ENCODE assay signal across 28 cellular contexts in the genomic region with DNA sequence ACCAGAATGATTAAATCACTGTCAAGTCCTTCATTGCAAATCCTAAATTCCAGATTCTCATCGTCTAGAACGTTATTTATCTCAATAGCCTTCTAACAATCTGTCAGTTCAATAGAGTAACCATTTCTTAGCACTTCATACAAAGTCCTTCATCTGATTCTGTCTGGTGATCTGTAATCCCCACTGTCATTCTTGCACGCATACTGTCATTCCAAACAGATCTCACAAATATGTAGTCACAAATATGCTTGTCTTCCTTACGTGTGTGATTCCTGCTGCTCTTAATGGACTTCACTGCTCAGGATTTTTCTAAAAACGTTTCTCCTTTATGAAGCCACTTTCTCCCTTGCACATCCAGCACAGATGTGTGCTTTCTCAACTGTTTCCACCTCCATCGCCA.
"Had no signal": no experiment of that assay in that cellular context is flagged by ENCODE, and none has a peak within 500 bp of the region (broad histone marks: within the 10 kb centered on the region; RNA-seq: fewer than 3 reads in every experiment).

No MANE protein-coding gene starts in this region.

- H3K79me2 ChIP-seq: hepatocyte had no signal

- H3K27me3 ChIP-seq: adrenal gland, gastroesophageal sphincter, hepatocyte, ovary, sigmoid colon, tibial nerve had no signal

- H3K4me3 Mint-ChIP-seq: brain; effector memory CD8-positive, alpha-beta T cell; naive B cell; nephron progenitor cell had no signal

- H3K27ac Mint-ChIP-seq: activated naive CD4-positive, alpha-beta T cell treated with anti-CD3 and anti-CD28 coated beads, Interleukin-2, amount 50 U/mL, for 72 hours; activated T-cell treated with anti-CD3 and anti-CD28 coated beads, Interleukin-2, amount 50 U/mL, for 72 hours; brain; effector memory CD8-positive, alpha-beta T cell; naive B cell; nephron progenitor cell; progenitor cell of endocrine pancreas had no signal

- H3K4me3 ChIP-seq: adrenal gland, coronary artery, gastroesophageal sphincter, hepatocyte, ovary, sigmoid colon, tibial nerve had no signal

- H3K27ac ChIP-seq: adrenal gland, coronary artery, gastroesophageal sphincter, hepatocyte, ovary, sigmoid colon, tibial nerve, VCaP had no signal

- H2AFZ ChIP-seq: hepatocyte had no signal

- H3K36me3 ChIP-seq: adrenal gland, gastroesophageal sphincter, ovary, sigmoid colon, tibial nerve had no signal

- H3K36me3 Mint-ChIP-seq: activated naive CD4-positive, alpha-beta T cell treated with anti-CD3 and anti-CD28 coated beads, Interleukin-2, amount 50 U/mL, for 72 hours; naive B cell had no signal

- ATAC-seq: activated naive CD4-positive, alpha-beta T cell treated with anti-CD3 and anti-CD28 coated beads, Interleukin-2, amount 50 U/mL, for 72 hours; activated T-cell treated with anti-CD3 and anti-CD28 coated beads, Interleukin-2, amount 50 U/mL, for 72 hours; effector memory CD8-positive, alpha-beta T cell; gastroesophageal sphincter; left cardiac atrium; left ventricle myocardium superior had no signal

- DNase-seq: activated CD4-positive, alpha-beta T cell treated with anti-CD3 and anti-CD28 coated beads for 4 hours; activated CD4-positive, alpha-beta T cell treated with anti-CD3 and anti-CD28 coated beads, Interleukin-2, amount 50 U/mL, for 4 hours; activated naive CD4-positive, alpha-beta T cell; activated T-cell treated with anti-CD3 and anti-CD28 coated beads for 4 hours; activated T-cell treated with anti-CD3 and anti-CD28 coated beads, Interleukin-2, amount 50 U/mL, for 72 hours; adrenal gland; aorta; effector memory CD8-positive, alpha-beta T cell; erythroblast; islet precursor cell; left cardiac atrium; left ventricle myocardium superior; naive B cell; nephron progenitor cell; ovary; sigmoid colon; stimulated activated CD4-positive, alpha-beta T cell treated with anti-CD3 and anti-CD28 coated beads, Interleukin-15, amount 100 ng/mL, for 24 hours; stimulated activated CD4-positive, alpha-beta T cell treated with anti-CD3 and anti-CD28 coated beads, Interleukin-2, amount 100 ng/mL, for 24 hours; stimulated activated naive CD4-positive, alpha-beta T cell; T-helper 9 cell had no signal

- H3K9me3 ChIP-seq: adrenal gland, gastroesophageal sphincter, ovary, sigmoid colon, tibial nerve had no signal

- H3K9me3 Mint-ChIP-seq: nephron progenitor cell had no signal

- H3K4me1 Mint-ChIP-seq: naive B cell had no signal

- H3K4me1 ChIP-seq: adrenal gland had no signal

- H3K4me2 ChIP-seq: hepatocyte had no signal
